15 cellular contexts compared by ENCODE assay signal in genomic region chr3:46587268-46587667, GRCh38. TPM values are rescaled to one million over a fixed set of nuclear protein-coding genes. Genes with fewer than 3 reads are reported as not detected.
"Had no signal": no experiment of that assay in that cellular context is flagged by ENCODE, and none has a peak within 500 bp of the region (broad histone marks: within the 10 kb centered on the region; RNA-seq: fewer than 3 reads in every experiment).

No MANE protein-coding gene starts in this region.

RNA-seq across cellular contexts. Expression of gene LRRC2, which starts 21.2 kb away (rescaled TPM):
- total RNA-seq: natural killer cell treated with Interleukin-12 subunit alpha and Interleukin-12 subunit beta and Interleukin-15 and Interleukin-18, amount 100 ng/mL, for 72 hours; progenitor cell of endocrine pancreas had no signal
- polyA plus RNA-seq: naive thymus-derived CD8-positive, alpha-beta T cell had no signal

RNA-seq across cellular contexts. Expression of gene FAM240A, which starts 25.1 kb away (rescaled TPM):
- total RNA-seq: naive thymus-derived CD8-positive, alpha-beta T cell; natural killer cell treated with Interleukin-12 subunit alpha and Interleukin-12 subunit beta and Interleukin-15 and Interleukin-18, amount 100 ng/mL, for 72 hours; neural crest cell; omental fat pad; progenitor cell of endocrine pancreas; renal cortical epithelial cell; sciatic nerve; smooth muscle cell; spleen; testis; transverse colon; upper lobe of right lung; urinary bladder; uterus had no signal
- polyA plus RNA-seq: naive thymus-derived CD8-positive, alpha-beta T cell; ovary; smooth muscle cell; urinary bladder had no signal
